Comparison of ENCODE assay signal across 1 cellular context in the genomic region with DNA sequence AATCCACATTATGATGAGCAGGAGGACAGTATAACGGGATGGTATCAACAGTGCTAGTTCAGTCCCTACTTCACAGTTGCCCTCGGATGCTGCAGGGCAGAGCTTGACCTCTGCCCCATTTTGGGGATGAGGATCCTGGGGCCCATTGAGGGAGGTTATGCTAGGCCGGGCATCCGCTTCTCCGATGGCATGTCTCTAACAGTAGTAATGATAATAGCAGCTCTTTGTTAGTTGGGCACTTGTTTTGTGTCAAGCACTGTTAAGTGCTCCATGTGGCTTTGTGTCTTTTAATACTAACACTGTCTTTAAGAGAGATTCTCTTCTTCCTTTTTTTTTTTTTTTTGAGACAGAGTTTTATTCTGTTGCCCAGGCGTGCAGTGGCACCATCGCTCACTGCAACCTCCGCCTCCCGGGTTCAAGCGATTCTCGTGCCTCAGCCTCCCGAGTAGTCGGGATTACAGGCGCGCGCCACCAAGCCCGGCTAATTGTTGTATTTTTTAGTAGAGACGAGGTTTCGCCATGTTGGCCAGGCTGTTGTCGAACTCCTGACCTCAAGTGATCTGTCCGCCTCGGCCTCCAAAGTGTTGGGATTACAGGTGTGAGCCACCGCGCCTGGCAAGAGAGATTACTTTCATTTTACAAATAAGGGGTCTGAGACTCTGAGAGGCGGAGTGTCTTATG.
TF ChIP-seq lines count a peak whose summit lies in the region.

No MANE protein-coding gene starts in this region.

TF ChIP-seq in SK-N-SH, 30 proteins besides CTCF, POLR2A, EP300 and RAD21 (continued from another document):
- TF ChIP-seq, protein P1, sequence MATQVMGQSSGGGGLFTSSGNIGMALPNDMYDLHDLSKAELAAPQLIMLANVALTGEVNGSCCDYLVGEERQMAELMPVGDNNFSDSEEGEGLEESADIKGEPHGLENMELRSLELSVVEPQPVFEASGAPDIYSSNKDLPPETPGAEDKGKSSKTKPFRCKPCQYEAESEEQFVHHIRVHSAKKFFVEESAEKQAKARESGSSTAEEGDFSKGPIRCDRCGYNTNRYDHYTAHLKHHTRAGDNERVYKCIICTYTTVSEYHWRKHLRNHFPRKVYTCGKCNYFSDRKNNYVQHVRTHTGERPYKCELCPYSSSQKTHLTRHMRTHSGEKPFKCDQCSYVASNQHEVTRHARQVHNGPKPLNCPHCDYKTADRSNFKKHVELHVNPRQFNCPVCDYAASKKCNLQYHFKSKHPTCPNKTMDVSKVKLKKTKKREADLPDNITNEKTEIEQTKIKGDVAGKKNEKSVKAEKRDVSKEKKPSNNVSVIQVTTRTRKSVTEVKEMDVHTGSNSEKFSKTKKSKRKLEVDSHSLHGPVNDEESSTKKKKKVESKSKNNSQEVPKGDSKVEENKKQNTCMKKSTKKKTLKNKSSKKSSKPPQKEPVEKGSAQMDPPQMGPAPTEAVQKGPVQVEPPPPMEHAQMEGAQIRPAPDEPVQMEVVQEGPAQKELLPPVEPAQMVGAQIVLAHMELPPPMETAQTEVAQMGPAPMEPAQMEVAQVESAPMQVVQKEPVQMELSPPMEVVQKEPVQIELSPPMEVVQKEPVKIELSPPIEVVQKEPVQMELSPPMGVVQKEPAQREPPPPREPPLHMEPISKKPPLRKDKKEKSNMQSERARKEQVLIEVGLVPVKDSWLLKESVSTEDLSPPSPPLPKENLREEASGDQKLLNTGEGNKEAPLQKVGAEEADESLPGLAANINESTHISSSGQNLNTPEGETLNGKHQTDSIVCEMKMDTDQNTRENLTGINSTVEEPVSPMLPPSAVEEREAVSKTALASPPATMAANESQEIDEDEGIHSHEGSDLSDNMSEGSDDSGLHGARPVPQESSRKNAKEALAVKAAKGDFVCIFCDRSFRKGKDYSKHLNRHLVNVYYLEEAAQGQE (IDR thresholded peaks at IDR 0.05; ENCODE audit: low read depth, low read length): no peak
- TF ChIP-seq NRF1 (IDR thresholded peaks at IDR 0.05; ENCODE audit: low read depth, low read length): no peak
- TF ChIP-seq EZH2phosphoT487 (IDR thresholded peaks at IDR 0.05; ENCODE audit: borderline replicate concordance, low read depth): no peak
- TF ChIP-seq GATA2 (CRISPR knock-in tag; IDR thresholded peaks at IDR 0.05): no peak
- TF ChIP-seq SMC3 (IDR thresholded peaks at IDR 0.05; ENCODE audit: low read depth, low read length): no peak
- TF ChIP-seq, protein P2, sequence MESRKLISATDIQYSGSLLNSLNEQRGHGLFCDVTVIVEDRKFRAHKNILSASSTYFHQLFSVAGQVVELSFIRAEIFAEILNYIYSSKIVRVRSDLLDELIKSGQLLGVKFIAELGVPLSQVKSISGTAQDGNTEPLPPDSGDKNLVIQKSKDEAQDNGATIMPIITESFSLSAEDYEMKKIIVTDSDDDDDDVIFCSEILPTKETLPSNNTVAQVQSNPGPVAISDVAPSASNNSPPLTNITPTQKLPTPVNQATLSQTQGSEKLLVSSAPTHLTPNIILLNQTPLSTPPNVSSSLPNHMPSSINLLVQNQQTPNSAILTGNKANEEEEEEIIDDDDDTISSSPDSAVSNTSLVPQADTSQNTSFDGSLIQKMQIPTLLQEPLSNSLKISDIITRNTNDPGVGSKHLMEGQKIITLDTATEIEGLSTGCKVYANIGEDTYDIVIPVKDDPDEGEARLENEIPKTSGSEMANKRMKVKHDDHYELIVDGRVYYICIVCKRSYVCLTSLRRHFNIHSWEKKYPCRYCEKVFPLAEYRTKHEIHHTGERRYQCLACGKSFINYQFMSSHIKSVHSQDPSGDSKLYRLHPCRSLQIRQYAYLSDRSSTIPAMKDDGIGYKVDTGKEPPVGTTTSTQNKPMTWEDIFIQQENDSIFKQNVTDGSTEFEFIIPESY (IDR thresholded peaks at IDR 0.05; ENCODE audit: borderline replicate concordance, low read depth): no peak
- TF ChIP-seq TCF12 (IDR thresholded peaks at IDR 0.05): no peak
- TF ChIP-seq YY1 (IDR thresholded peaks at IDR 0.05; ENCODE audit: low read depth): no peak
- TF ChIP-seq SIN3A (IDR thresholded peaks at IDR 0.05; ENCODE audit: borderline replicate concordance, low read depth, low read length): no peak
TF ChIP-seq in SK-N-SH: peak in this region for 0.
